8 cellular contexts compared by ENCODE assay signal in the genomic region with DNA sequence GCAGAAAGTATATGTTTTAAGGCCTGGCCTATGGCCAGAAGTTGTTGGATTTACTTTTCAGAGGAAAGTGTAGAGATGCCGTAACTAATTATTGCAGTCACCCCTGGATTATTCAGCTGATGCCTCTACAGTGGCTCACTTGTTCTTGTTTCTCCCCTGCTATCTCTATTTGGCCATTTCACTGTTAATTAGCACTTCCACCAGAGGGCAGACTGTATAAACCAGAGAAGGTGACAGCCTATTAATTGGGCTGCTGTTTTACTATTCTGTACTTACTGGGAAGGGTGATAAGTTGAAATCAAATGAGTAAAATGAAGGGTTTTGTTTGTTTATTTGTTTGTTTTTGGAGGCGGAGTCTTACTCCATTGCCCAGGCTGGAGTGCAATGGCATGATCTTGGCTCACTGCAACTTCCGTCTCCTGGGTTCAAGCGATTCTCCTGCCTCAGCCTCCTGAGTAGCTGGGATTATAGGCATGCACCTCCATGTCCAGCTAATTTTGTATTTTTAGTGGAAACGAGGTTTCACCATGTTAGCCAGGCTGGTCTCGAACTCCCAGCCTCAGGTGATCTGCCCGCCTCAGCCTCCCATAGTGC.
DNase-seq lines count a peak whose midpoint lies in the region; ATAC-seq and TF ChIP-seq lines count a peak whose summit lies in the region.

No MANE protein-coding gene starts in this region.

- no peaks in the 10 kb centered on the region for H3K9me3 ChIP-seq in CD4-positive, alpha-beta T cell (ENCODE audit: control insufficient read depth, low read length)
- H3K9me3 ChIP-seq in HEK293 (ENCODE audit: control insufficient read depth, insufficient read depth, low read depth, low read length): no peaks in the 10 kb centered on the region

- peaks cover 85% of the 10 kb centered on the region for H3K36me3 Mint-ChIP-seq in CD4-positive, alpha-beta T cell (ENCODE audit: low read depth)

- H3K27ac Mint-ChIP-seq in CD4-positive, alpha-beta T cell: no peak overlapping the region

- H3K27me3 Mint-ChIP-seq in CD4-positive, alpha-beta T cell: no peaks in the 10 kb centered on the region

- CTCF ChIA-PET in CD4-positive, alpha-beta T cell (lab: Charles Lee): no interaction called here
- CTCF ChIA-PET in HEK293 (lab: Yijun Ruan, JAX): interaction anchor here (0.7 to 2.6 kb wide), 8 partner anchors 8 to 283 kb away, joined by 3 to 19 read pairs (median 4); no protein-coding TSS in a partner anchor

- intact Hi-C loops in CD4-positive, alpha-beta T cell (cut with DNase I, micrococcal nuclease): loop anchor here (1.0 to 10.0 kb wide), 2 partner anchors 227 to 253 kb away; no protein-coding TSS in a partner anchor
- intact Hi-C loops in left colon (cut with DNase I, micrococcal nuclease): no loop called here

- H3K27me3 ChIP-seq in CD4-positive, alpha-beta T cell (ENCODE audit: control insufficient read depth, insufficient read depth, low read length): no peaks in the 10 kb centered on the region

- H3K27ac ChIP-seq in CD4-positive, alpha-beta T cell (ENCODE audit: low read depth, low read length): no peak overlapping the region
- H3K27ac ChIP-seq in HEK293 (ENCODE audit: extremely low read depth, low read depth, low read length) (no peak overlapping the region), VCaP (no peak overlapping the region)

- H3K4me1 ChIP-seq in HEK293 (ENCODE audit: control insufficient read depth, insufficient read depth, low read length): no peaks in the 10 kb centered on the region

- POLR2A ChIA-PET in CD4-positive, alpha-beta T cell (lab: Charles Lee): no interaction called here
- POLR2A ChIA-PET in HEK293 (lab: Yijun Ruan, JAX): no interaction called here

- H3K4me1 Mint-ChIP-seq in CD4-positive, alpha-beta T cell (ENCODE audit: low read depth): no peaks in the 10 kb centered on the region

- no peak overlapping the region for H3K4me3 ChIP-seq in HEK293 (ENCODE audit: low read depth, low read length)

- no peak for DNase-seq in CD4-positive, alpha-beta T cell
- DNase-seq in left colon: no peak
- DNase-seq in islet precursor cell: no peak
- no peak for DNase-seq in stimulated activated CD4-positive, alpha-beta T cell treated with anti-CD3 and anti-CD28 coated beads, Interleukin-4, amount 100 ng/mL, for 4 hours

- peak; percentile 46 for TF ChIP-seq CTCF in CD4-positive, alpha-beta T cell (IDR thresholded peaks at IDR 0.05)
- TF ChIP-seq CTCF in HEK293 (tag by site-specific recombination; IDR thresholded peaks at IDR 0.05) (peak; percentile 66; the same call in 1 of the 2 replicates), VCaP (conservative IDR thresholded peaks at IDR 0.05) (peak; percentile 83)

- H3K9me3 Mint-ChIP-seq in CD4-positive, alpha-beta T cell: no peaks in the 10 kb centered on the region

- peaks cover 88 to 100% of the 10 kb centered on the region in 2 experiments for H3K36me3 ChIP-seq in HEK293 (ENCODE audit: control insufficient read depth in 2 of 2, insufficient read depth in 1 of 2, low read length in 2 of 2)

- H3K4me3 Mint-ChIP-seq in CD4-positive, alpha-beta T cell: no peak overlapping the region

- no peak for ATAC-seq in CD4-positive, alpha-beta T cell (ENCODE audit: poor library complexity)
- peak; percentile 52 for ATAC-seq in left colon
- ATAC-seq in GM21515 (IDR thresholded peaks at IDR 0.05; ENCODE audit: unreplicated experiment): no peak
- ATAC-seq in HG03460 (IDR thresholded peaks at IDR 0.05; ENCODE audit: unreplicated experiment): no peak

TF ChIP-seq in HEK293, 187 proteins besides CTCF, POLR2A, EP300 and RAD21:
- no peak for TF ChIP-seq ZNF791 (tag by site-specific recombination; IDR thresholded peaks at IDR 0.05)
- peak; percentile 10; the same call in 1 of the 2 replicates for TF ChIP-seq ZNF654 (tag by site-specific recombination; IDR thresholded peaks at IDR 0.05; ENCODE audit: low read depth)
- no peak for TF ChIP-seq ZNF626 (tag by site-specific recombination; IDR thresholded peaks at IDR 0.05)
- no peak for TF ChIP-seq ZNF530 (tag by site-specific recombination; IDR thresholded peaks at IDR 0.05; ENCODE audit: low read depth)
- TF ChIP-seq ZNF510 (tag by site-specific recombination; IDR thresholded peaks at IDR 0.05; ENCODE audit: insufficient replicate concordance): no peak
- TF ChIP-seq ZNF768 (tag by site-specific recombination; IDR thresholded peaks at IDR 0.05): peak; percentile 47
- TF ChIP-seq ZNF561 (tag by site-specific recombination; IDR thresholded peaks at IDR 0.05; ENCODE audit: borderline replicate concordance): no peak
- TF ChIP-seq ZNF701 (tag by site-specific recombination; IDR thresholded peaks at IDR 0.05): no peak
- 0 out of 2 replicates have a peak, but pooled peaks have one; percentile 10 for TF ChIP-seq PRDM1 (tag by site-specific recombination; IDR thresholded peaks at IDR 0.05)
- TF ChIP-seq ZNF16 (tag by site-specific recombination; IDR thresholded peaks at IDR 0.05; ENCODE audit: low read depth): no peak

Comparison
In these comparisons a context has a peak if more than half of its experiments do, and no peak if none do; other contexts are left out.
1. intact Hi-C loops: an anchor here in CD4-positive, alpha-beta T cell (1.0 to 10.0 kb wide); none called in left colon.